1 cellular context compared by ENCODE assay signal in the genomic region with DNA sequence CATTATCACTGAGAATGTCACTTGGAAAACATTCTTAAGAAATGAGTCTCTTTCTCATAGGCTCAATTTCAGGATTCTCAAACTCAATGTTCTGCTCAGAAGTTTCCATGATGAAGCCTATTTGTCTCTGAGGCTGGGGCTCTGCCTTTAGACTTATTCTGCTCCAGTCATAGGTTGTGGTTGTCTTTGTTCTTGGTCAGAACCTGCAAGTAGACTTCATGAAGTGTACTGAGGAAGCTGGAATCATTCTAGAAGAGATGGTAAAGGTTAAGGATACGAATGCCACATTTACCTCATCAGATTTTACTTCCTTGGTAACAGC.
TF ChIP-seq lines count a peak whose summit lies in the region.

No MANE protein-coding gene starts in this region.

TF ChIP-seq in WTC11, 78 proteins besides CTCF, POLR2A, EP300 and RAD21:
- no peak for TF ChIP-seq ZNF281 (CRISPR knock-in tag; IDR thresholded peaks at IDR 0.05)
- no peak for TF ChIP-seq SP1 (CRISPR knock-in tag; conservative IDR thresholded peaks at IDR 0.05)
- TF ChIP-seq CDX4 (CRISPR knock-in tag; IDR thresholded peaks at IDR 0.05; ENCODE audit: borderline replicate concordance): no peak
- no peak for TF ChIP-seq SMAD4 (CRISPR knock-in tag; IDR thresholded peaks at IDR 0.05)
- TF ChIP-seq, protein P1, sequence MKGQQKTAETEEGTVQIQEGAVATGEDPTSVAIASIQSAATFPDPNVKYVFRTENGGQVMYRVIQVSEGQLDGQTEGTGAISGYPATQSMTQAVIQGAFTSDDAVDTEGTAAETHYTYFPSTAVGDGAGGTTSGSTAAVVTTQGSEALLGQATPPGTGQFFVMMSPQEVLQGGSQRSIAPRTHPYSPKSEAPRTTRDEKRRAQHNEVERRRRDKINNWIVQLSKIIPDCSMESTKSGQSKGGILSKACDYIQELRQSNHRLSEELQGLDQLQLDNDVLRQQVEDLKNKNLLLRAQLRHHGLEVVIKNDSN (CRISPR knock-in tag; IDR thresholded peaks at IDR 0.05): no peak
- TF ChIP-seq SMAD3 (CRISPR knock-in tag; IDR thresholded peaks at IDR 0.05; ENCODE audit: borderline replicate concordance): no peak
- no peak for TF ChIP-seq E2F4 (CRISPR knock-in tag; IDR thresholded peaks at IDR 0.05; ENCODE audit: borderline replicate concordance, low read depth)
- TF ChIP-seq, protein P2, sequence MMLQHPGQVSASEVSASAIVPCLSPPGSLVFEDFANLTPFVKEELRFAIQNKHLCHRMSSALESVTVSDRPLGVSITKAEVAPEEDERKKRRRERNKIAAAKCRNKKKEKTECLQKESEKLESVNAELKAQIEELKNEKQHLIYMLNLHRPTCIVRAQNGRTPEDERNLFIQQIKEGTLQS (CRISPR knock-in tag; conservative IDR thresholded peaks at IDR 0.05): no peak
- no peak for TF ChIP-seq KAT7 (CRISPR knock-in tag; IDR thresholded peaks at IDR 0.05; ENCODE audit: borderline replicate concordance)
- no peak for TF ChIP-seq OVOL2 (CRISPR knock-in tag; IDR thresholded peaks at IDR 0.05; ENCODE audit: borderline replicate concordance)
- no peak for TF ChIP-seq EMX1 (CRISPR knock-in tag; IDR thresholded peaks at IDR 0.05)
- no peak for TF ChIP-seq AFF4 (CRISPR knock-in tag; IDR thresholded peaks at IDR 0.05; ENCODE audit: borderline replicate concordance)
- TF ChIP-seq, protein P3, sequence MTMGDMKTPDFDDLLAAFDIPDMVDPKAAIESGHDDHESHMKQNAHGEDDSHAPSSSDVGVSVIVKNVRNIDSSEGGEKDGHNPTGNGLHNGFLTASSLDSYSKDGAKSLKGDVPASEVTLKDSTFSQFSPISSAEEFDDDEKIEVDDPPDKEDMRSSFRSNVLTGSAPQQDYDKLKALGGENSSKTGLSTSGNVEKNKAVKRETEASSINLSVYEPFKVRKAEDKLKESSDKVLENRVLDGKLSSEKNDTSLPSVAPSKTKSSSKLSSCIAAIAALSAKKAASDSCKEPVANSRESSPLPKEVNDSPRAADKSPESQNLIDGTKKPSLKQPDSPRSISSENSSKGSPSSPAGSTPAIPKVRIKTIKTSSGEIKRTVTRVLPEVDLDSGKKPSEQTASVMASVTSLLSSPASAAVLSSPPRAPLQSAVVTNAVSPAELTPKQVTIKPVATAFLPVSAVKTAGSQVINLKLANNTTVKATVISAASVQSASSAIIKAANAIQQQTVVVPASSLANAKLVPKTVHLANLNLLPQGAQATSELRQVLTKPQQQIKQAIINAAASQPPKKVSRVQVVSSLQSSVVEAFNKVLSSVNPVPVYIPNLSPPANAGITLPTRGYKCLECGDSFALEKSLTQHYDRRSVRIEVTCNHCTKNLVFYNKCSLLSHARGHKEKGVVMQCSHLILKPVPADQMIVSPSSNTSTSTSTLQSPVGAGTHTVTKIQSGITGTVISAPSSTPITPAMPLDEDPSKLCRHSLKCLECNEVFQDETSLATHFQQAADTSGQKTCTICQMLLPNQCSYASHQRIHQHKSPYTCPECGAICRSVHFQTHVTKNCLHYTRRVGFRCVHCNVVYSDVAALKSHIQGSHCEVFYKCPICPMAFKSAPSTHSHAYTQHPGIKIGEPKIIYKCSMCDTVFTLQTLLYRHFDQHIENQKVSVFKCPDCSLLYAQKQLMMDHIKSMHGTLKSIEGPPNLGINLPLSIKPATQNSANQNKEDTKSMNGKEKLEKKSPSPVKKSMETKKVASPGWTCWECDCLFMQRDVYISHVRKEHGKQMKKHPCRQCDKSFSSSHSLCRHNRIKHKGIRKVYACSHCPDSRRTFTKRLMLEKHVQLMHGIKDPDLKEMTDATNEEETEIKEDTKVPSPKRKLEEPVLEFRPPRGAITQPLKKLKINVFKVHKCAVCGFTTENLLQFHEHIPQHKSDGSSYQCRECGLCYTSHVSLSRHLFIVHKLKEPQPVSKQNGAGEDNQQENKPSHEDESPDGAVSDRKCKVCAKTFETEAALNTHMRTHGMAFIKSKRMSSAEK (CRISPR knock-in tag; IDR thresholded peaks at IDR 0.05; ENCODE audit: borderline replicate concordance): no peak
- no peak for TF ChIP-seq ZNF423 (CRISPR knock-in tag; IDR thresholded peaks at IDR 0.05)
- TF ChIP-seq NFATC4 (CRISPR knock-in tag; IDR thresholded peaks at IDR 0.05): no peak
- TF ChIP-seq, protein P4, sequence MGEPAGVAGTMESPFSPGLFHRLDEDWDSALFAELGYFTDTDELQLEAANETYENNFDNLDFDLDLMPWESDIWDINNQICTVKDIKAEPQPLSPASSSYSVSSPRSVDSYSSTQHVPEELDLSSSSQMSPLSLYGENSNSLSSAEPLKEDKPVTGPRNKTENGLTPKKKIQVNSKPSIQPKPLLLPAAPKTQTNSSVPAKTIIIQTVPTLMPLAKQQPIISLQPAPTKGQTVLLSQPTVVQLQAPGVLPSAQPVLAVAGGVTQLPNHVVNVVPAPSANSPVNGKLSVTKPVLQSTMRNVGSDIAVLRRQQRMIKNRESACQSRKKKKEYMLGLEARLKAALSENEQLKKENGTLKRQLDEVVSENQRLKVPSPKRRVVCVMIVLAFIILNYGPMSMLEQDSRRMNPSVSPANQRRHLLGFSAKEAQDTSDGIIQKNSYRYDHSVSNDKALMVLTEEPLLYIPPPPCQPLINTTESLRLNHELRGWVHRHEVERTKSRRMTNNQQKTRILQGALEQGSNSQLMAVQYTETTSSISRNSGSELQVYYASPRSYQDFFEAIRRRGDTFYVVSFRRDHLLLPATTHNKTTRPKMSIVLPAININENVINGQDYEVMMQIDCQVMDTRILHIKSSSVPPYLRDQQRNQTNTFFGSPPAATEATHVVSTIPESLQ (CRISPR knock-in tag; IDR thresholded peaks at IDR 0.05): no peak
